Comparison of ENCODE assay signal across 23 cellular contexts in genomic region chr6:13435477-13435876, GRCh38.
A peak's percentile ranks its signal among the peaks of the same experiment; 100 is the strongest.
DNase-seq lines count a peak whose midpoint lies in the region; ATAC-seq and TF ChIP-seq lines count a peak whose summit lies in the region.
"Had no signal": no experiment of that assay in that cellular context is flagged by ENCODE, and none has a peak within 500 bp of the region (broad histone marks: within the 10 kb centered on the region; RNA-seq: fewer than 3 reads in every experiment).

No MANE protein-coding gene starts in this region.

- no peaks in the 10 kb centered on the region for H3K27me3 Mint-ChIP-seq in activated T-cell treated with anti-CD3 and anti-CD28 coated beads, Interleukin-2, amount 50 U/mL, for 24 hours
- H3K27me3 Mint-ChIP-seq in T-helper 1 cell treated with Interleukin-12 subunit alpha and Interleukin-12 subunit beta and Interleukin-4 antibody, amounts not matched to agents 30 μg/mL and 1 μg/mL, for 36 hours (ENCODE audit: low read depth), result no peaks in the 10 kb centered on the region
- H3K27me3 Mint-ChIP-seq in stimulated activated naive B cell treated with anti-CD40 and anti-IgM and Interleukin-4, amounts not matched to agents 10 μg/mL and 1 μg/mL and 100 μg/mL, for 72 hours, result no peaks in the 10 kb centered on the region

- H3K9me3 Mint-ChIP-seq in activated T-cell treated with anti-CD3 and anti-CD28 coated beads, Interleukin-2, amount 50 U/mL, for 24 hours, result peaks cover 13% of the 10 kb centered on the region
- peaks cover 11% of the 10 kb centered on the region for H3K9me3 Mint-ChIP-seq in T-helper 1 cell treated with Interleukin-12 subunit alpha and Interleukin-12 subunit beta and Interleukin-4 antibody, amounts not matched to agents 30 μg/mL and 1 μg/mL, for 36 hours
- H3K9me3 Mint-ChIP-seq in stimulated activated naive B cell treated with anti-CD40 and anti-IgM and Interleukin-4, amounts not matched to agents 10 μg/mL and 1 μg/mL and 100 μg/mL, for 72 hours, result peaks cover 6 to 7% of the 10 kb centered on the region in 2 donors

- peaks cover 69% of the 10 kb centered on the region for H3K4me1 Mint-ChIP-seq in activated T-cell treated with anti-CD3 and anti-CD28 coated beads, Interleukin-2, amount 50 U/mL, for 24 hours (ENCODE audit: low read depth)
- peaks cover 49% of the 10 kb centered on the region for H3K4me1 Mint-ChIP-seq in T-helper 1 cell treated with Interleukin-12 subunit alpha and Interleukin-12 subunit beta and Interleukin-4 antibody, amounts not matched to agents 30 μg/mL and 1 μg/mL, for 36 hours (ENCODE audit: low read depth)
- peaks cover 27 to 55% of the 10 kb centered on the region in 2 donors for H3K4me1 Mint-ChIP-seq in stimulated activated naive B cell treated with anti-CD40 and anti-IgM and Interleukin-4, amounts not matched to agents 10 μg/mL and 1 μg/mL and 100 μg/mL, for 72 hours

- H3K27ac Mint-ChIP-seq in activated T-cell treated with anti-CD3 and anti-CD28 coated beads, Interleukin-2, amount 50 U/mL, for 24 hours, result no peak overlapping the region
- H3K27ac Mint-ChIP-seq in T-helper 1 cell treated with Interleukin-12 subunit alpha and Interleukin-12 subunit beta and Interleukin-4 antibody, amounts not matched to agents 30 μg/mL and 1 μg/mL, for 36 hours, result peak overlapping the region; percentile 77
- H3K27ac Mint-ChIP-seq in stimulated activated naive B cell treated with anti-CD40 and anti-IgM and Interleukin-4, amounts not matched to agents 10 μg/mL and 1 μg/mL and 100 μg/mL, for 72 hours, result peak overlapping the region; percentile 15

- no peak for TF ChIP-seq CTCF in coronary artery (IDR thresholded peaks at IDR 0.05)

- no peak for DNase-seq in activated T-cell treated with anti-CD3 and anti-CD28 coated beads, Interleukin-2, amount 50 U/mL, for 24 hours
- no peak for DNase-seq in activated T-cell treated with anti-CD3 and anti-CD28 coated beads, Interleukin-2, amount 50 U/mL, for 1 hour
- DNase-seq in coronary artery (ENCODE audit: low spot score), result peak; percentile 7
- no peak for DNase-seq in stimulated activated naive B cell treated with anti-CD40 and anti-IgM and Interleukin-4, amounts not matched to agents 10 μg/mL and 1 μg/mL and 100 μg/mL, for 72 hours
- DNase-seq in COR-L47 (lab: John Stamatoyannopoulos, UW), result no peak
- no peak for DNase-seq in RKO (ENCODE audit: low spot score)
- DNase-seq: activated CD4-positive, alpha-beta T cell treated with anti-CD3 and anti-CD28 coated beads for 4 hours; activated naive CD4-positive, alpha-beta T cell; Calu3; caudate nucleus; dermis blood vessel endothelial cell; H9; mucosa of descending colon; NCI-H1048; NCI-H1930; NCI-H69; right lobe of liver; RPMI8226; trophoblast cell had no signal

- no peak overlapping the region for H3K27ac ChIP-seq in coronary artery
- H3K27ac ChIP-seq: A549, right lobe of liver had no signal

- H3K36me3 Mint-ChIP-seq in activated T-cell treated with anti-CD3 and anti-CD28 coated beads, Interleukin-2, amount 50 U/mL, for 24 hours (ENCODE audit: low read depth), result peaks cover 13% of the 10 kb centered on the region
- H3K36me3 Mint-ChIP-seq in T-helper 1 cell treated with Interleukin-12 subunit alpha and Interleukin-12 subunit beta and Interleukin-4 antibody, amounts not matched to agents 30 μg/mL and 1 μg/mL, for 36 hours (ENCODE audit: low read depth), result peaks cover 8% of the 10 kb centered on the region
- H3K36me3 Mint-ChIP-seq in stimulated activated naive B cell treated with anti-CD40 and anti-IgM and Interleukin-4, amounts not matched to agents 10 μg/mL and 1 μg/mL and 100 μg/mL, for 72 hours, result peaks cover 14 to 21% of the 10 kb centered on the region in 2 donors

- H3K4me3 Mint-ChIP-seq in activated T-cell treated with anti-CD3 and anti-CD28 coated beads, Interleukin-2, amount 50 U/mL, for 24 hours, result peak overlapping the region; percentile 30
- H3K4me3 Mint-ChIP-seq in T-helper 1 cell treated with Interleukin-12 subunit alpha and Interleukin-12 subunit beta and Interleukin-4 antibody, amounts not matched to agents 30 μg/mL and 1 μg/mL, for 36 hours, result no peak overlapping the region
- no peak overlapping the region for H3K4me3 Mint-ChIP-seq in stimulated activated naive B cell treated with anti-CD40 and anti-IgM and Interleukin-4, amounts not matched to agents 10 μg/mL and 1 μg/mL and 100 μg/mL, for 72 hours
- H3K4me3 Mint-ChIP-seq: H9 had no signal

- no peak for ATAC-seq in stimulated activated naive B cell treated with anti-CD40 and anti-IgM and Interleukin-4, amounts not matched to agents 10 μg/mL and 1 μg/mL and 100 μg/mL, for 72 hours (replicated peaks)
- no peak for ATAC-seq in HG03521 (IDR thresholded peaks at IDR 0.05; ENCODE audit: unreplicated experiment)
- ATAC-seq: A549 had no signal

- H3K4me3 ChIP-seq in coronary artery, result no peak overlapping the region
- H3K4me3 ChIP-seq: A549, lung, mucosa of descending colon, right lobe of liver had no signal
